In the genomic region with DNA sequence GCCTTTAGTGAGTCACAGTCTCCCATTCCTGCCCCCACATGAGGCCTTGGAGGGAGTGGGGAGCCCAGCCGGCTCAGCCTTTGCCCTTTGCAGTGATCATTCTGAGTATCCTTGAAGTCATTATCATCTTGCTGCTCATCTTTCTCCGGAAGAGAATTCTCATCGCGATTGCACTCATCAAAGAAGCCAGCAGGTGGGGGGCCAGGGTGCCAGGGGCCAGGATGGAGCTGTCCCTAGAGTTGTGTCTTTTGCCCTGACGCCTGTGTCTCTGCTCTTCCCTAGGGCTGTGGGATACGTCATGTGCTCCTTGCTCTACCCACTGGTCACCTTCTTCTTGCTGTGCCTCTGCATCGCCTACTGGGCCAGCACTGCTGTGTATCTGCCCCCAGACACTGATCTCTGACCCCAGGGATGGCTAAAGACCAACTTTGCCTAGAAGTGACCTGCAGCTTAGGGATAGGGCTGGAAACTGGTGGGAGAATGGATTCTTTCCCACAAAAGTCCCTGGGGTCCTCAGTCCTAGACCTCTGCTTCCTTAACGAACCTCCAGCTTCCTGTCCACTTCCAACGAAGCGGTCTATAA, we compare ENCODE assay signal across 18 cellular contexts. TPM values are rescaled to one million over a fixed set of nuclear protein-coding genes. Genes with fewer than 3 reads are reported as not detected.
A peak's percentile ranks its signal among the peaks of the same experiment; 100 is the strongest.
DNase-seq lines count a peak whose midpoint lies in the region; ATAC-seq and TF ChIP-seq lines count a peak whose summit lies in the region.
"Had no signal": no experiment of that assay in that cellular context is flagged by ENCODE, and none has a peak within 500 bp of the region (broad histone marks: within the 10 kb centered on the region; RNA-seq: fewer than 3 reads in every experiment).

No MANE protein-coding gene starts in this region.

- peaks cover 49% of the 10 kb centered on the region for H3K36me3 Mint-ChIP-seq in activated CD4-positive, alpha-beta memory T cell treated with anti-CD3 and anti-CD28 coated beads for 36 hours
- H3K36me3 Mint-ChIP-seq in activated CD4-positive, alpha-beta memory T cell treated with anti-CD3 and anti-CD28 coated beads, Interleukin-2, amount 10 ng/mL, durations not matched to agents 7 days and 5 days (ENCODE audit: low read depth): peaks cover 67% of the 10 kb centered on the region
- peaks cover 43% of the 10 kb centered on the region for H3K36me3 Mint-ChIP-seq in endothelial cell (ENCODE audit: low read depth, unreplicated experiment)
- H3K36me3 Mint-ChIP-seq in stimulated activated effector memory CD8-positive, alpha-beta T cell treated with anti-CD3 and anti-CD28 coated beads, Interleukin-12 subunit alpha, Interleukin-12 subunit beta, amount 100 ng/mL, for 72 hours: peaks cover 100% of the 10 kb centered on the region

- POLR2A ChIA-PET in activated CD4-positive, alpha-beta memory T cell treated with anti-CD3 and anti-CD28 coated beads for 36 hours (lab: Charles Lee): no interaction called here
- POLR2A ChIA-PET in activated CD4-positive, alpha-beta memory T cell treated with anti-CD3 and anti-CD28 coated beads, Interleukin-2, amount 10 ng/mL, durations not matched to agents 7 days and 5 days (lab: Charles Lee): interaction anchor here (1.0 kb wide), 1 partner anchor 13 kb away, joined by 3 read pairs; no protein-coding TSS in a partner anchor
- POLR2A ChIA-PET in A673 (lab: Charles Lee; ENCODE audit: low non-redundant PET): no interaction called here

- H3K27me3 ChIP-seq in H7 (ENCODE audit: control insufficient read depth, insufficient read depth, low read length): no peaks in the 10 kb centered on the region
- no peaks in the 10 kb centered on the region for H3K27me3 ChIP-seq in A673 (replicated peaks; ENCODE audit: insufficient read depth, low read depth, low read length, poor library complexity)
- H3K27me3 ChIP-seq: SJCRH30 had no signal

- no peak overlapping the region for H3K4me3 Mint-ChIP-seq in activated CD4-positive, alpha-beta memory T cell treated with anti-CD3 and anti-CD28 coated beads for 36 hours
- no peak overlapping the region for H3K4me3 Mint-ChIP-seq in activated CD4-positive, alpha-beta memory T cell treated with anti-CD3 and anti-CD28 coated beads, Interleukin-2, amount 10 ng/mL, durations not matched to agents 7 days and 5 days
- H3K4me3 Mint-ChIP-seq in endothelial cell (ENCODE audit: unreplicated experiment): peak overlapping the region; percentile 65
- H3K4me3 Mint-ChIP-seq in stimulated activated effector memory CD8-positive, alpha-beta T cell treated with anti-CD3 and anti-CD28 coated beads, Interleukin-12 subunit alpha, Interleukin-12 subunit beta, amount 100 ng/mL, for 72 hours: no peak overlapping the region
- no peak overlapping the region for H3K4me3 Mint-ChIP-seq in stimulated activated naive CD8-positive, alpha-beta T cell treated with anti-CD3 and anti-CD28 coated beads, Interleukin-15, amount 100 ng/mL, for 72 hours

- H3K36me3 ChIP-seq in H7 (replicated peaks; ENCODE audit: control insufficient read depth, insufficient read depth, low read length) (peaks cover 39% of the 10 kb centered on the region), A673 (ENCODE audit: insufficient read depth, low read length, poor library complexity, severe bottlenecking) (peaks cover 15% of the 10 kb centered on the region)

- H3K9me3 ChIP-seq in A673 (ENCODE audit: low read depth, low read length, poor library complexity, severe bottlenecking): no peaks in the 10 kb centered on the region
- H3K9me3 ChIP-seq: SJCRH30 had no signal

- no peak for DNase-seq in activated CD4-positive, alpha-beta memory T cell treated with anti-CD3 and anti-CD28 coated beads for 36 hours
- no peak for DNase-seq in activated CD4-positive, alpha-beta memory T cell treated with anti-CD3 and anti-CD28 coated beads, Interleukin-2, amount 10 ng/mL, durations not matched to agents 7 days and 5 days
- DNase-seq in H7 (peak; percentile 38), endothelial cell (ENCODE audit: low spot score) (no peak), A673 (ENCODE audit: low spot score) (no peak)
- DNase-seq in stimulated activated effector memory CD8-positive, alpha-beta T cell treated with anti-CD3 and anti-CD28 coated beads, Interleukin-12 subunit alpha, Interleukin-12 subunit beta, amount 100 ng/mL, for 72 hours (ENCODE audit: low spot score in 2 of 2): no peak
- no peak for DNase-seq in stimulated activated naive CD8-positive, alpha-beta T cell treated with anti-CD3 and anti-CD28 coated beads, Interleukin-15, amount 100 ng/mL, for 72 hours
- DNase-seq: 8988T, C1 segment of cervical spinal cord, GM23248, KG1, NCI-H1417 treated with DMSO at 0.1 percent for 48 hours, NCI-H1930, NCI-H2171, NCI-H748 treated with DMSO at 0.1 percent for 48 hours, RPMI8226, SJCRH30 had no signal

- no peaks in the 10 kb centered on the region for H3K27me3 Mint-ChIP-seq in activated CD4-positive, alpha-beta memory T cell treated with anti-CD3 and anti-CD28 coated beads for 36 hours
- H3K27me3 Mint-ChIP-seq in activated CD4-positive, alpha-beta memory T cell treated with anti-CD3 and anti-CD28 coated beads, Interleukin-2, amount 10 ng/mL, durations not matched to agents 7 days and 5 days: no peaks in the 10 kb centered on the region
- peaks cover 11% of the 10 kb centered on the region for H3K27me3 Mint-ChIP-seq in endothelial cell (ENCODE audit: unreplicated experiment)
- H3K27me3 Mint-ChIP-seq in stimulated activated naive CD8-positive, alpha-beta T cell treated with anti-CD3 and anti-CD28 coated beads, Interleukin-15, amount 100 ng/mL, for 72 hours: no peaks in the 10 kb centered on the region

- no peak for ATAC-seq in stimulated activated effector memory CD8-positive, alpha-beta T cell treated with anti-CD3 and anti-CD28 coated beads, Interleukin-12 subunit alpha, Interleukin-12 subunit beta, amount 100 ng/mL, for 72 hours
- no peak for ATAC-seq in GM18907 (IDR thresholded peaks at IDR 0.05; ENCODE audit: unreplicated experiment)
- no peak for ATAC-seq in stimulated activated naive CD8-positive, alpha-beta T cell treated with anti-CD3 and anti-CD28 coated beads, Interleukin-15, amount 100 ng/mL, for 72 hours

- no TSS peak for BruUV-seq in A673 (replicated peaks; lab: Mats Ljungman, UMichigan)

- peaks cover 5% of the 10 kb centered on the region for H3K4me1 Mint-ChIP-seq in activated CD4-positive, alpha-beta memory T cell treated with anti-CD3 and anti-CD28 coated beads for 36 hours (ENCODE audit: low read depth)
- H3K4me1 Mint-ChIP-seq in activated CD4-positive, alpha-beta memory T cell treated with anti-CD3 and anti-CD28 coated beads, Interleukin-2, amount 10 ng/mL, durations not matched to agents 7 days and 5 days: peaks cover 11% of the 10 kb centered on the region
- peaks cover 16% of the 10 kb centered on the region for H3K4me1 Mint-ChIP-seq in endothelial cell (ENCODE audit: unreplicated experiment)
- H3K4me1 Mint-ChIP-seq in stimulated activated effector memory CD8-positive, alpha-beta T cell treated with anti-CD3 and anti-CD28 coated beads, Interleukin-12 subunit alpha, Interleukin-12 subunit beta, amount 100 ng/mL, for 72 hours: peaks cover 25% of the 10 kb centered on the region
- H3K4me1 Mint-ChIP-seq in stimulated activated naive CD8-positive, alpha-beta T cell treated with anti-CD3 and anti-CD28 coated beads, Interleukin-15, amount 100 ng/mL, for 72 hours: peaks cover 19% of the 10 kb centered on the region

- H3K4me3 ChIP-seq in H7 (ENCODE audit: insufficient read depth, low read depth, low read length) (no peak overlapping the region), A673 (ENCODE audit: low read depth, low read length, poor library complexity, severe bottlenecking) (no peak overlapping the region)
- H3K4me3 ChIP-seq: GM23248, SJCRH30 had no signal

- CTCF ChIA-PET in activated CD4-positive, alpha-beta memory T cell treated with anti-CD3 and anti-CD28 coated beads for 36 hours (lab: Charles Lee): interaction anchor here (0.7 to 1.5 kb wide), 5 partner anchors 8 to 66 kb away, joined by 3 to 4 read pairs (median 3); a partner anchor contains a TSS
- CTCF ChIA-PET in activated CD4-positive, alpha-beta memory T cell treated with anti-CD3 and anti-CD28 coated beads, Interleukin-2, amount 10 ng/mL, durations not matched to agents 7 days and 5 days (lab: Charles Lee): interaction anchor here (2.2 to 2.5 kb wide), 2 partner anchors 10 to 54 kb away, joined by 5 to 7 read pairs; no protein-coding TSS in a partner anchor
- CTCF ChIA-PET in A673 (lab: Charles Lee): interaction anchor here (0.8 kb wide), 1 partner anchor 65 kb away, joined by 6 read pairs; no protein-coding TSS in a partner anchor

- no peak for TF ChIP-seq CTCF in endothelial cell (IDR thresholded peaks at IDR 0.05; ENCODE audit: unreplicated experiment)
- TF ChIP-seq CTCF in A673 (conservative IDR thresholded peaks at IDR 0.05; ENCODE audit: low read depth, low read length): no peak

- H3K4me1 ChIP-seq in A673 (ENCODE audit: insufficient read depth, low read length, poor library complexity, severe bottlenecking): no peaks in the 10 kb centered on the region
- H3K4me1 ChIP-seq: SJCRH30 had no signal

- no peaks in the 10 kb centered on the region for H3K9me3 Mint-ChIP-seq in activated CD4-positive, alpha-beta memory T cell treated with anti-CD3 and anti-CD28 coated beads for 36 hours
- H3K9me3 Mint-ChIP-seq in activated CD4-positive, alpha-beta memory T cell treated with anti-CD3 and anti-CD28 coated beads, Interleukin-2, amount 10 ng/mL, durations not matched to agents 7 days and 5 days: no peaks in the 10 kb centered on the region
- no peaks in the 10 kb centered on the region for H3K9me3 Mint-ChIP-seq in endothelial cell (ENCODE audit: unreplicated experiment)
- no peaks in the 10 kb centered on the region for H3K9me3 Mint-ChIP-seq in stimulated activated effector memory CD8-positive, alpha-beta T cell treated with anti-CD3 and anti-CD28 coated beads, Interleukin-12 subunit alpha, Interleukin-12 subunit beta, amount 100 ng/mL, for 72 hours
- no peaks in the 10 kb centered on the region for H3K9me3 Mint-ChIP-seq in stimulated activated naive CD8-positive, alpha-beta T cell treated with anti-CD3 and anti-CD28 coated beads, Interleukin-15, amount 100 ng/mL, for 72 hours

- intact Hi-C loops in activated CD4-positive, alpha-beta memory T cell treated with anti-CD3 and anti-CD28 coated beads for 36 hours (cut with micrococcal nuclease): no loop called here
- intact Hi-C loops in A673 (cut with micrococcal nuclease; ENCODE audit: unreplicated experiment): no loop called here

- H3K27ac Mint-ChIP-seq in activated CD4-positive, alpha-beta memory T cell treated with anti-CD3 and anti-CD28 coated beads for 36 hours: peak overlapping the region; percentile 5
- H3K27ac Mint-ChIP-seq in activated CD4-positive, alpha-beta memory T cell treated with anti-CD3 and anti-CD28 coated beads, Interleukin-2, amount 10 ng/mL, durations not matched to agents 7 days and 5 days: no peak overlapping the region
- H3K27ac Mint-ChIP-seq in endothelial cell (ENCODE audit: unreplicated experiment): no peak overlapping the region
- H3K27ac Mint-ChIP-seq in stimulated activated effector memory CD8-positive, alpha-beta T cell treated with anti-CD3 and anti-CD28 coated beads, Interleukin-12 subunit alpha, Interleukin-12 subunit beta, amount 100 ng/mL, for 72 hours: peak overlapping the region; percentile 50
- H3K27ac Mint-ChIP-seq in stimulated activated naive CD8-positive, alpha-beta T cell treated with anti-CD3 and anti-CD28 coated beads, Interleukin-15, amount 100 ng/mL, for 72 hours: no peak overlapping the region

- no peak overlapping the region for H3K27ac ChIP-seq in A673 (ENCODE audit: low read depth, low read length, poor library complexity, severe bottlenecking)
- H3K27ac ChIP-seq: GM23248, SJCRH30 had no signal

RNA-seq across cellular contexts. Expression of a gene that starts 9.6 kb away (rescaled TPM):
- 10 to 100 TPM; 89.3 to 94.6 TPM for total RNA-seq in activated CD4-positive, alpha-beta memory T cell treated with anti-CD3 and anti-CD28 coated beads for 36 hours
- 100 to 1,000 TPM; 147 to 152 TPM for total RNA-seq in activated CD4-positive, alpha-beta memory T cell treated with anti-CD3 and anti-CD28 coated beads, Interleukin-2, amount 10 ng/mL, durations not matched to agents 7 days and 5 days
- total RNA-seq in H7 (2014; rRNA removed; shearing (Covaris generic)): 39.4 and 43.0 TPM in 2 replicates
- 272 TPM for total RNA-seq in endothelial cell (ENCODE audit: unreplicated experiment)
- 35.4 and 52.2 TPM in 2 replicates for total RNA-seq in A673 (2021)

RNA-seq across cellular contexts. Expression of a gene that starts 19.2 kb away (rescaled TPM):
- total RNA-seq in activated CD4-positive, alpha-beta memory T cell treated with anti-CD3 and anti-CD28 coated beads for 36 hours: 100 to 1,000 TPM; 355 to 357 TPM
- total RNA-seq in activated CD4-positive, alpha-beta memory T cell treated with anti-CD3 and anti-CD28 coated beads, Interleukin-2, amount 10 ng/mL, durations not matched to agents 7 days and 5 days: 100 to 1,000 TPM; 301 to 324 TPM
- total RNA-seq in H7 (2014; rRNA removed; shearing (Covaris generic)): 354 and 378 TPM in 2 replicates
- total RNA-seq in endothelial cell (ENCODE audit: unreplicated experiment) (330 TPM), A673 (2021) (665 and 683 TPM in 2 replicates)

RNA-seq across cellular contexts. Expression of a gene that starts 47.9 kb away (rescaled TPM):
- total RNA-seq in activated CD4-positive, alpha-beta memory T cell treated with anti-CD3 and anti-CD28 coated beads for 36 hours: not detected
- total RNA-seq in activated CD4-positive, alpha-beta memory T cell treated with anti-CD3 and anti-CD28 coated beads, Interleukin-2, amount 10 ng/mL, durations not matched to agents 7 days and 5 days: not detected
- total RNA-seq in H7 (2014; rRNA removed; shearing (Covaris generic)): 16.4 and 23.7 TPM in 2 replicates
- 7.5 TPM for total RNA-seq in endothelial cell (ENCODE audit: unreplicated experiment)
- 2.5 and 2.8 TPM in 2 replicates for total RNA-seq in A673 (2021)
- total RNA-seq: GM23248 had no signal

Comparison
In these comparisons a context has a peak if more than half of its experiments do, and no peak if none do; other contexts are left out.
1. H3K27ac Mint-ChIP-seq: peak in activated CD4-positive, alpha-beta memory T cell treated with anti-CD3 and anti-CD28 coated beads for 36 hours (single experiment) and stimulated activated effector memory CD8-positive, alpha-beta T cell treated with anti-CD3 and anti-CD28 coated beads, Interleukin-12 subunit alpha, Interleukin-12 subunit beta, amount 100 ng/mL, for 72 hours (single experiment); none in activated CD4-positive, alpha-beta memory T cell treated with anti-CD3 and anti-CD28 coated beads, Interleukin-2, amount 10 ng/mL, durations not matched to agents 7 days and 5 days (single experiment), endothelial cell (single experiment) and stimulated activated naive CD8-positive, alpha-beta T cell treated with anti-CD3 and anti-CD28 coated beads, Interleukin-15, amount 100 ng/mL, for 72 hours (0 of 2).